8 cellular contexts compared by ENCODE assay signal in genomic region chr6:143060354-143060805, GRCh38. TPM values are rescaled to one million over a fixed set of nuclear protein-coding genes. Genes with fewer than 3 reads are reported as not detected.
A peak's percentile ranks its signal among the peaks of the same experiment; 100 is the strongest.
DNase-seq lines count a peak whose midpoint lies in the region; ATAC-seq and TF ChIP-seq lines count a peak whose summit lies in the region.

No MANE protein-coding gene starts in this region.

- H3K4me3 ChIP-seq in BE2C (ENCODE audit: low read depth, low read length) (peak overlapping the region; percentile 64), mononuclear cell (ENCODE audit: low read length) (peak overlapping the region; percentile 66)

- TF ChIP-seq CTCF in BE2C (IDR thresholded peaks at IDR 0.05; ENCODE audit: low read depth, low read length): no peak

- peak; percentile 80 for ATAC-seq in GM18907 (IDR thresholded peaks at IDR 0.05; ENCODE audit: unreplicated experiment)
- peak; percentile 65 for ATAC-seq in HG03159 (IDR thresholded peaks at IDR 0.05; ENCODE audit: unreplicated experiment)

- peak; percentile 50 for DNase-seq in BE2C
- peak; percentile 27 for DNase-seq in NK-92 (lab: John Stamatoyannopoulos, UW; ENCODE audit: unreplicated experiment)
- DNase-seq in activated CD8-positive, alpha-beta memory T cell treated with anti-CD3 and anti-CD28 coated beads, Interleukin-2, amount 50 U/mL, for 48 hours: peak; percentile 85
- peak; percentile 61 for DNase-seq in epidermal melanocyte (ENCODE audit: insufficient read length, low spot score)
- peak; percentile 57 to 60 for DNase-seq in stimulated activated CD8-positive, alpha-beta memory T cell treated with anti-CD3 and anti-CD28 coated beads, Interleukin-2, amount 100 ng/mL, for 48 hours (ENCODE audit: low read depth in 2 of 2)

- H3K27me3 ChIP-seq in BE2C (no peaks in the 10 kb centered on the region), mononuclear cell (ENCODE audit: insufficient read depth, low read length) (no peaks in the 10 kb centered on the region)

- H3K4me1 ChIP-seq in BE2C (no peaks in the 10 kb centered on the region), mononuclear cell (ENCODE audit: insufficient read depth, low read length) (peaks cover 11% of the 10 kb centered on the region)

- no peaks in the 10 kb centered on the region for H3K36me3 ChIP-seq in BE2C

- H3K9me3 ChIP-seq in BE2C (no peaks in the 10 kb centered on the region), mononuclear cell (ENCODE audit: low read depth, low read length) (no peaks in the 10 kb centered on the region)

RNA-seq across cellular contexts. Expression of gene AIG1, which starts 0.3 kb away (rescaled TPM):
- polyA plus RNA-seq in BE2C (2012; ENCODE audit: insufficient read depth, insufficient read length, low read depth): 8.8 TPM
- total RNA-seq in mononuclear cell: 9.8 TPM

Comparison
In these comparisons a context has a peak if more than half of its experiments do, and no peak if none do; other contexts are left out.
1. Peak in every context shown above with its lines: DNase-seq, ATAC-seq and H3K4me3 ChIP-seq.
2. DNase-seq: peak in every context shown above with its lines; median percentile 85 in activated CD8-positive, alpha-beta memory T cell treated with anti-CD3 and anti-CD28 coated beads, Interleukin-2, amount 50 U/mL, for 48 hours; 61 in epidermal melanocyte; 58 in stimulated activated CD8-positive, alpha-beta memory T cell treated with anti-CD3 and anti-CD28 coated beads, Interleukin-2, amount 100 ng/mL, for 48 hours; 50 in BE2C; 27 in NK-92.